In the genomic region with DNA sequence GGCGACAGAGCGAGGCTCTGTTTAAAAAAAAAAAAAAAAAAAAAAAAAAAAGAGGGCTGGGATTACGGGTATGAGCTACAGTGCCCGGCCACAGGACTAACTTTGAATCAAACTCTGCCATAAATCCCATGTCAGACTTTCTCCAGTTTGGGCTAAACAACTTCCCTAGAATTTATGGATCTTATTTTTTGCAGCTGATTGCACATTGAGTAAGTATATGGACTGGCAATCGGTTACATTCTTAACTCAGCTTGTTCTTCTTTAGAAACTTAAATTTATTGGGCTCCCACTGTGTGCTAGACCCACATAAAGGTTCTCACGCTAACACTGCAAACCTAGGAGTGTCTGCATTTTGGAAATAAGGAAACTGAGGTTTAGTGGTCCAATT, we compare ENCODE assay signal across 8 cellular contexts. TPM values are rescaled to one million over a fixed set of nuclear protein-coding genes. Genes with fewer than 3 reads are reported as not detected.
DNase-seq lines count a peak whose midpoint lies in the region; ATAC-seq and TF ChIP-seq lines count a peak whose summit lies in the region.

No MANE protein-coding gene starts in this region.

- peak overlapping the region in 1 of 2 donors; percentile 26 for H3K4me3 ChIP-seq in body of pancreas
- H3K4me3 ChIP-seq in upper lobe of right lung, result peak overlapping the region; percentile 91

- H3K36me3 ChIP-seq in body of pancreas (replicated peaks in 1 of 2; ENCODE audit: insufficient read depth in 1 of 2, low read depth in 2 of 2) (no peaks in the 10 kb centered on the region), upper lobe of right lung (no peaks in the 10 kb centered on the region)

- TF ChIP-seq CTCF in body of pancreas (IDR thresholded peaks at IDR 0.05) (no peak), upper lobe of right lung (IDR thresholded peaks at IDR 0.05) (no peak)

- peaks cover 34% of the 10 kb centered on the region for H3K36me3 Mint-ChIP-seq in activated naive CD4-positive, alpha-beta T cell treated with anti-CD3 and anti-CD28 coated beads, Interleukin-2, amount 10 ng/mL, durations not matched to agents 7 days and 5 days
- no peaks in the 10 kb centered on the region for H3K36me3 Mint-ChIP-seq in memory B cell

- TF ChIP-seq POLR2A in body of pancreas (IDR thresholded peaks at IDR 0.05), result no peak

- peak overlapping the region; percentile 91 for H3K4me3 Mint-ChIP-seq in activated naive CD4-positive, alpha-beta T cell treated with anti-CD3 and anti-CD28 coated beads, Interleukin-2, amount 10 ng/mL, durations not matched to agents 7 days and 5 days
- peak overlapping the region; percentile 80 for H3K4me3 Mint-ChIP-seq in memory B cell

- no peaks in the 10 kb centered on the region for H3K9me3 Mint-ChIP-seq in activated naive CD4-positive, alpha-beta T cell treated with anti-CD3 and anti-CD28 coated beads, Interleukin-2, amount 10 ng/mL, durations not matched to agents 7 days and 5 days
- no peaks in the 10 kb centered on the region for H3K9me3 Mint-ChIP-seq in memory B cell

- CTCF ChIA-PET in activated naive CD4-positive, alpha-beta T cell treated with anti-CD3 and anti-CD28 coated beads, Interleukin-2, amount 10 ng/mL, durations not matched to agents 7 days and 5 days (lab: Charles Lee), result interaction anchor here (0.9 to 6.3 kb wide), 7 partner anchors 10 to 132 kb away, joined by 3 to 52 read pairs (median 4); partner anchors contain the start of genes FBXL8 and TRADD

- no peaks in the 10 kb centered on the region for H3K27me3 ChIP-seq in body of pancreas
- no peaks in the 10 kb centered on the region for H3K27me3 ChIP-seq in upper lobe of right lung

- H3K27me3 Mint-ChIP-seq in activated naive CD4-positive, alpha-beta T cell treated with anti-CD3 and anti-CD28 coated beads, Interleukin-2, amount 10 ng/mL, durations not matched to agents 7 days and 5 days, result no peaks in the 10 kb centered on the region
- no peaks in the 10 kb centered on the region for H3K27me3 Mint-ChIP-seq in memory B cell

- no peak for DNase-seq in activated naive CD4-positive, alpha-beta T cell treated with anti-CD3 and anti-CD28 coated beads, Interleukin-2, amount 10 ng/mL, durations not matched to agents 7 days and 5 days
- no peak for DNase-seq in activated naive CD4-positive, alpha-beta T cell treated with anti-CD3 and anti-CD28 coated beads, Interleukin-2, amount 50 U/mL, for 16 hours
- peak in 1 of 4 donors; percentile 5 for DNase-seq in body of pancreas
- no peak for DNase-seq in memory B cell (ENCODE audit: low spot score in 2 of 2)
- DNase-seq in upper lobe of right lung, result no peak
- DNase-seq in kidney glomerular epithelial cell (lab: John Stamatoyannopoulos, UW), result no peak
- DNase-seq in NCI-H1417 (lab: John Stamatoyannopoulos, UW), result no peak

- H3K27ac ChIP-seq in body of pancreas (peak overlapping the region in 3 of 4 donors; percentile 89 to 98 (median 93)), upper lobe of right lung (peak overlapping the region; percentile 98)

- peaks cover 29% of the 10 kb centered on the region for H3K4me1 ChIP-seq in body of pancreas
- H3K4me1 ChIP-seq in upper lobe of right lung, result peaks cover 14% of the 10 kb centered on the region

- no peaks in the 10 kb centered on the region for H3K9me3 ChIP-seq in body of pancreas
- no peaks in the 10 kb centered on the region for H3K9me3 ChIP-seq in upper lobe of right lung

- intact Hi-C loops in body of pancreas (cut with DNase I), result loop anchor here (5.0 kb wide), 1 partner anchor 74 kb away; no protein-coding TSS in a partner anchor
- intact Hi-C loops in upper lobe of right lung (cut with DNase I), result no loop called here

- H3K4me1 Mint-ChIP-seq in activated naive CD4-positive, alpha-beta T cell treated with anti-CD3 and anti-CD28 coated beads, Interleukin-2, amount 10 ng/mL, durations not matched to agents 7 days and 5 days, result peaks cover 64% of the 10 kb centered on the region
- H3K4me1 Mint-ChIP-seq in memory B cell, result peaks cover 4% of the 10 kb centered on the region

- peak overlapping the region; percentile 92 for H3K27ac Mint-ChIP-seq in activated naive CD4-positive, alpha-beta T cell treated with anti-CD3 and anti-CD28 coated beads, Interleukin-2, amount 10 ng/mL, durations not matched to agents 7 days and 5 days
- H3K27ac Mint-ChIP-seq in memory B cell, result peak overlapping the region; percentile 89

- ATAC-seq in body of pancreas (no peak), memory B cell (ENCODE audit: low read depth) (no peak), upper lobe of right lung (no peak), GM18870 (IDR thresholded peaks at IDR 0.05; ENCODE audit: unreplicated experiment) (no peak)

- 80 to 84% methylated on average over 5 to 6 of the region's 6 CpGs for WGBS in body of pancreas, 2 donors

RNA-seq across cellular contexts. Expression of gene CBFB, which starts 0.8 kb away (rescaled TPM):
- total RNA-seq in body of pancreas (10 to 100 TPM; 28.0 to 41.9 TPM), upper lobe of right lung (63.0 TPM)

RNA-seq across cellular contexts. Expression of gene CES4A, which starts 39.8 kb away (rescaled TPM):
- 10 to 100 TPM; 10.9 to 16.5 TPM for total RNA-seq in body of pancreas
- total RNA-seq in upper lobe of right lung, result 13.3 TPM
